ENCODE assay signal across 1 cellular context in the genomic region with DNA sequence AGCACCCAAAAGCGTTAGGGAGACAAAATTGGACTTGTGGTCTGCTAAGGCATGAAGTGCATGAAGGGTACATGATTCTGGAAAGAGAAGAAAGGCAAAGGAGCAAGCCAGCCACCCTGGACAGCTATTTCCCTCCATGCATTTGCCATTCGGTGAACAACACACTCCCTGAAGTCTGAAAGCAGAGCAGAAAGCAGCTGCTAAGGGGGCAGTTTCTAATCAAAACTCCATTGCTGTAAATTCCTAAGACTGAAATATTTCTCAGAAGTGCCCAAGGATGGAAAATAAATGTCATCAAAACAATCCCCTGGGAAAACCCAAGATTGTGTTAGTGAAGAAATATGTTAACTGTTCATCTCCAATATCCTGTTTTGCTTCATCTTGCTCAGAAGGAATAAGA.
TF ChIP-seq lines count a peak whose summit lies in the region.

No MANE protein-coding gene starts in this region.

TF ChIP-seq in SK-N-SH, 30 proteins besides CTCF, POLR2A, EP300 and RAD21 (continued from another document):
- TF ChIP-seq, protein P1, sequence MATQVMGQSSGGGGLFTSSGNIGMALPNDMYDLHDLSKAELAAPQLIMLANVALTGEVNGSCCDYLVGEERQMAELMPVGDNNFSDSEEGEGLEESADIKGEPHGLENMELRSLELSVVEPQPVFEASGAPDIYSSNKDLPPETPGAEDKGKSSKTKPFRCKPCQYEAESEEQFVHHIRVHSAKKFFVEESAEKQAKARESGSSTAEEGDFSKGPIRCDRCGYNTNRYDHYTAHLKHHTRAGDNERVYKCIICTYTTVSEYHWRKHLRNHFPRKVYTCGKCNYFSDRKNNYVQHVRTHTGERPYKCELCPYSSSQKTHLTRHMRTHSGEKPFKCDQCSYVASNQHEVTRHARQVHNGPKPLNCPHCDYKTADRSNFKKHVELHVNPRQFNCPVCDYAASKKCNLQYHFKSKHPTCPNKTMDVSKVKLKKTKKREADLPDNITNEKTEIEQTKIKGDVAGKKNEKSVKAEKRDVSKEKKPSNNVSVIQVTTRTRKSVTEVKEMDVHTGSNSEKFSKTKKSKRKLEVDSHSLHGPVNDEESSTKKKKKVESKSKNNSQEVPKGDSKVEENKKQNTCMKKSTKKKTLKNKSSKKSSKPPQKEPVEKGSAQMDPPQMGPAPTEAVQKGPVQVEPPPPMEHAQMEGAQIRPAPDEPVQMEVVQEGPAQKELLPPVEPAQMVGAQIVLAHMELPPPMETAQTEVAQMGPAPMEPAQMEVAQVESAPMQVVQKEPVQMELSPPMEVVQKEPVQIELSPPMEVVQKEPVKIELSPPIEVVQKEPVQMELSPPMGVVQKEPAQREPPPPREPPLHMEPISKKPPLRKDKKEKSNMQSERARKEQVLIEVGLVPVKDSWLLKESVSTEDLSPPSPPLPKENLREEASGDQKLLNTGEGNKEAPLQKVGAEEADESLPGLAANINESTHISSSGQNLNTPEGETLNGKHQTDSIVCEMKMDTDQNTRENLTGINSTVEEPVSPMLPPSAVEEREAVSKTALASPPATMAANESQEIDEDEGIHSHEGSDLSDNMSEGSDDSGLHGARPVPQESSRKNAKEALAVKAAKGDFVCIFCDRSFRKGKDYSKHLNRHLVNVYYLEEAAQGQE (IDR thresholded peaks at IDR 0.05; ENCODE audit: low read depth, low read length): peak; percentile 63; the same call in 1 of the 2 replicates
- no peak for TF ChIP-seq FOSL2 (IDR thresholded peaks at IDR 0.05; ENCODE audit: borderline replicate concordance, low read depth)
- TF ChIP-seq ELF1 (IDR thresholded peaks at IDR 0.05): no peak
- TF ChIP-seq, protein P2, sequence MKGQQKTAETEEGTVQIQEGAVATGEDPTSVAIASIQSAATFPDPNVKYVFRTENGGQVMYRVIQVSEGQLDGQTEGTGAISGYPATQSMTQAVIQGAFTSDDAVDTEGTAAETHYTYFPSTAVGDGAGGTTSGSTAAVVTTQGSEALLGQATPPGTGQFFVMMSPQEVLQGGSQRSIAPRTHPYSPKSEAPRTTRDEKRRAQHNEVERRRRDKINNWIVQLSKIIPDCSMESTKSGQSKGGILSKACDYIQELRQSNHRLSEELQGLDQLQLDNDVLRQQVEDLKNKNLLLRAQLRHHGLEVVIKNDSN (IDR thresholded peaks at IDR 0.05; ENCODE audit: borderline replicate concordance, low read depth): no peak
- no peak for TF ChIP-seq FOXJ3 (CRISPR knock-in tag; IDR thresholded peaks at IDR 0.05)
- TF ChIP-seq FOXM1 (IDR thresholded peaks at IDR 0.05; ENCODE audit: low read depth): no peak
